In the genomic region with DNA sequence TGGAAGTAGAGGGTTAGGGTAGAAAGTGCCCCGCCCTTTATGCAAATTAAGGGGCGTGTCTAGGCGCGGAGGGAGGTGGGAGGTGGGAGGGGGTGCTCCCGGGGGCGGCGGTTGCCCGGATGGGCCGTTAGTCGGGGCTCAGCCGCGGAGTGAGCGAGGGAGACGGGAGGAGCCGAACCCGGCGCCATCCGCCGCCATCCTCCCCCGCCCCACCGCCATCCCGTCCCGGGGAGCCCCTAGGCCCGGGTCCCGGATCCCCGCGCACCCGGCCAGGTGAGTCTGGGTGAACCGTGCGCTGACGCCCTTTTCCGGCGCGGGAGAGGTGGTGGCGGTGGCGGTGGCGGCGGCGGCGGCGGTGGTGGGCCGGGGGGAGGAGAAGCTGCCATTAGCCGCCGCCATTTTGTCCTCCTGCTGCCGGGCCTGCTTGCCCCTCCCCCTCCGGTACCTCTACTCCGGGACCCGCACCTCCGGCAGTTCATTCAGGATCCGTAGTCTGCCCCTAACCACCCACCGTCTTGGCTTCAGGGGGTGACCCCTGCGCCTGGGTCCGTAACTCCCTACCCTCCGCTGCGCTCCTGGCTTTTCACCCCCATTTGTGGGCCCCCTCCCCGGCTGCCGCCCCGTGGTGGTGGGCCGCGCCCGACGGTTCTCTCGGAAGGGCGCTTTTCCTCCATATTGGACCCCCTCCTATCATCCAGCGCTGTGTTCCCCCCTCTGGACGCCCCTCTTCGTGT, we compare ENCODE assay signal across 8 cellular contexts. TPM values are rescaled to one million over a fixed set of nuclear protein-coding genes. Genes with fewer than 3 reads are reported as not detected.
DNase-seq lines count a peak whose midpoint lies in the region; ATAC-seq and TF ChIP-seq lines count a peak whose summit lies in the region.

TSS of gene PRRC2A (plus strand) at position 130 of the 734 bp plus-strand sequence. CDS start 2,075 bp downstream, outside the sequence.

- H2AFZ ChIP-seq in neuronal stem cell (ENCODE audit: low read length) = peak within 1 kb of the TSS; percentile 83

- H3K27me3 ChIP-seq in neuronal stem cell (ENCODE audit: control insufficient read depth in 3 of 3, insufficient read depth in 3 of 3, low read depth in 1 of 3, low read length in 3 of 3) = no peaks in the 10 kb centered on the region
- no peaks in the 10 kb centered on the region for H3K27me3 ChIP-seq in tibial nerve

- no peak for TF ChIP-seq CTCF in tibial nerve (IDR thresholded peaks at IDR 0.05)

- H3K4me2 ChIP-seq in neuronal stem cell (ENCODE audit: insufficient read depth, low read length, poor library complexity, severe bottlenecking) = peak within 1 kb of the TSS; percentile 82

- H3K36me3 Mint-ChIP-seq in activated T-cell treated with anti-CD3 and anti-CD28 coated beads, Interleukin-2, amount 50 U/mL, for 4 hours (ENCODE audit: insufficient read depth) = peaks cover 28% of the 10 kb centered on the region

- peak within 1 kb of the TSS; percentile 96 for H2BK5ac ChIP-seq in neuronal stem cell (ENCODE audit: low read length)

- H3K27me3 Mint-ChIP-seq in activated T-cell treated with anti-CD3 and anti-CD28 coated beads, Interleukin-2, amount 50 U/mL, for 4 hours (ENCODE audit: low read depth) = no peaks in the 10 kb centered on the region

- peaks cover 34% of the 10 kb centered on the region for H3K4me1 Mint-ChIP-seq in activated T-cell treated with anti-CD3 and anti-CD28 coated beads, Interleukin-2, amount 50 U/mL, for 4 hours (ENCODE audit: low read depth)

- peak within 1 kb of the TSS; percentile 96 for H4K8ac ChIP-seq in neuronal stem cell (ENCODE audit: low read depth, low read length)

- peak; percentile 46 to 50 for TF ChIP-seq POLR2A in tibial nerve (IDR thresholded peaks at IDR 0.05)

- ATAC-seq in GM19438 (IDR thresholded peaks at IDR 0.05; ENCODE audit: low read depth, unreplicated experiment) (peak; percentile 42), HG03521 (IDR thresholded peaks at IDR 0.05; ENCODE audit: unreplicated experiment) (peak; percentile 49)
- ATAC-seq in activated T-cell treated with anti-CD3 and anti-CD28 coated beads, Interleukin-2, amount 50 U/mL, for 4 hours = peak; percentile 72

- peak within 1 kb of the TSS; percentile 57 for H2BK120ac ChIP-seq in neuronal stem cell (ENCODE audit: low read depth, low read length)

- H2AK5ac ChIP-seq in neuronal stem cell (ENCODE audit: low read depth, low read length) = peak within 1 kb of the TSS; percentile 43

- H3K14ac ChIP-seq in neuronal stem cell (ENCODE audit: low read length) = no peak within 1 kb of the TSS

- H3K4me3 Mint-ChIP-seq in activated T-cell treated with anti-CD3 and anti-CD28 coated beads, Interleukin-2, amount 50 U/mL, for 4 hours = peak within 1 kb of the TSS; percentile 92

- peak within 1 kb of the TSS; percentile 100 for H3K27ac ChIP-seq in neuronal stem cell (replicated peaks; ENCODE audit: low read length)
- H3K27ac ChIP-seq in tibial nerve = peak within 1 kb of the TSS; percentile 92 to 98 (median 98)

- H3K9me3 ChIP-seq in neuronal stem cell (replicated peaks in 1 of 2; ENCODE audit: control insufficient read depth in 2 of 2, insufficient read depth in 1 of 2, low read depth in 1 of 2, low read length in 2 of 2) (no peaks in the 10 kb centered on the region), tibial nerve (no peaks in the 10 kb centered on the region)

- H3K9me3 Mint-ChIP-seq in activated T-cell treated with anti-CD3 and anti-CD28 coated beads, Interleukin-2, amount 50 U/mL, for 4 hours = no peaks in the 10 kb centered on the region

- peak within 1 kb of the TSS; percentile 82 for H2BK15ac ChIP-seq in neuronal stem cell (ENCODE audit: low read length)

- no CpG with 5 or more reads among the region's 67 CpGs for WGBS in neuronal stem cell (ENCODE audit: extremely low coverage in 2 of 2, insufficient read length in 2 of 2, insufficient replicate concordance in 1 of 2), 2 donors
- 1 to 4% methylated on average over 32 to 47 of the region's 67 CpGs for WGBS in tibial nerve, 2 donors

- DNase-seq in COLO829 (ENCODE audit: low spot score) = peak; percentile 58
- DNase-seq in NOMO-1 treated with DMSO at 0.1 percent for 48 hours (lab: John Stamatoyannopoulos, UW; ENCODE audit: unreplicated experiment) = peak; percentile 72
- no peak for DNase-seq in activated T-cell treated with anti-CD3 and anti-CD28 coated beads, Interleukin-2, amount 50 U/mL, for 4 hours
- DNase-seq in fibroblast of the conjunctiva (ENCODE audit: low read depth) = peak; percentile 41
- no peak for DNase-seq in neuronal stem cell (ENCODE audit: low spot score)
- DNase-seq in tibial nerve (ENCODE audit: low spot score in 2 of 2) = peak; percentile 94 to 98

- no peak within 1 kb of the TSS for H4K91ac ChIP-seq in neuronal stem cell (ENCODE audit: low read depth, low read length, poor library complexity)

- peak within 1 kb of the TSS; percentile 97 for H3K23ac ChIP-seq in neuronal stem cell (ENCODE audit: low read depth, low read length, poor library complexity)

- H3K4me1 ChIP-seq in neuronal stem cell (ENCODE audit: control insufficient read depth in 2 of 2, insufficient read depth in 1 of 2, low read depth in 1 of 2, low read length in 2 of 2) = peaks cover 7 to 13% of the 10 kb centered on the region in 2 donors
- H3K4me1 ChIP-seq in tibial nerve = peaks cover 0 to 23% (median 15%) of the 10 kb centered on the region in 4 donors

- peaks cover 5% of the 10 kb centered on the region for H3K79me1 ChIP-seq in neuronal stem cell (ENCODE audit: low read depth, low read length)

- peak within 1 kb of the TSS; percentile 100 for H3K18ac ChIP-seq in neuronal stem cell (ENCODE audit: low read length)

- H3K9ac ChIP-seq in neuronal stem cell (ENCODE audit: low read depth, low read length, poor library complexity) = peak within 1 kb of the TSS; percentile 96

- H3K36me3 ChIP-seq in neuronal stem cell (replicated peaks in 1 of 2; ENCODE audit: control insufficient read depth in 2 of 2, insufficient read depth in 2 of 2, low read length in 2 of 2) (peaks cover 33 to 45% of the 10 kb centered on the region in 2 donors), tibial nerve (peaks cover 5 to 28% (median 15%) of the 10 kb centered on the region in 3 donors)

- peak in 1 of 2 donors; percentile 3 for TF ChIP-seq EP300 in tibial nerve (IDR thresholded peaks at IDR 0.05)

- H2BK12ac ChIP-seq in neuronal stem cell (ENCODE audit: low read length) = no peak within 1 kb of the TSS

- peak within 1 kb of the TSS; percentile 85 to 95 for H3K4me3 ChIP-seq in neuronal stem cell (ENCODE audit: low read length in 2 of 2)
- H3K4me3 ChIP-seq in tibial nerve = peak within 1 kb of the TSS; percentile 82 to 100 (median 94)

- no peak within 1 kb of the TSS for H3K4ac ChIP-seq in neuronal stem cell (ENCODE audit: low read length)

RNA-seq across cellular contexts. Expression of gene PRRC2A, which starts in this region (rescaled TPM):
- 100 to 1,000 TPM; 290 to 309 (median 306) TPM for total RNA-seq in activated T-cell treated with anti-CD3 and anti-CD28 coated beads, Interleukin-2, amount 50 U/mL, for 4 hours
- 141 TPM for polyA plus RNA-seq in neuronal stem cell (2013, experiment 1 of 2)
- polyA plus RNA-seq in neuronal stem cell (2013, experiment 2 of 2) = 142 TPM
- total RNA-seq in tibial nerve = 100 to 1,000 TPM in 2 of 4 donors, 10 to 100 TPM in 2; 71.4 to 113 (median 88.0) TPM

Comparison
In these comparisons a context has a peak if more than half of its experiments do, and no peak if none do; other contexts are left out.
1. DNase-seq: peak in COLO829 (single experiment), NOMO-1 treated with DMSO at 0.1 percent for 48 hours (single experiment), fibroblast of the conjunctiva (single experiment) and tibial nerve (2 of 2); none in activated T-cell treated with anti-CD3 and anti-CD28 coated beads, Interleukin-2, amount 50 U/mL, for 4 hours (single experiment) and neuronal stem cell (single experiment).
2. Peak in every context shown above with its lines, with median percentiles within 50 percentile points of each other: ATAC-seq.